Comparison of ENCODE assay signal across 17 cellular contexts in genomic region chr12:120726961-120727360, GRCh38. TPM values are rescaled to one million over a fixed set of nuclear protein-coding genes. Genes with fewer than 3 reads are reported as not detected.
DNase-seq lines count a peak whose midpoint lies in the region; ATAC-seq, FAIRE-seq and TF ChIP-seq lines count a peak whose summit lies in the region.
"Had no signal": no experiment of that assay in that cellular context is flagged by ENCODE, and none has a peak within 500 bp of the region (broad histone marks: within the 10 kb centered on the region; RNA-seq: fewer than 3 reads in every experiment).

No MANE protein-coding gene starts in this region.

- no peak for DNase-seq in activated CD8-positive, alpha-beta memory T cell treated with anti-CD3 and anti-CD28 coated beads, Interleukin-2, amount 10 ng/mL, durations not matched to agents 7 days and 5 days
- no peak for DNase-seq in activated CD8-positive, alpha-beta memory T cell treated with anti-CD3 and anti-CD28 coated beads for 24 hours
- no peak for DNase-seq in activated CD8-positive, alpha-beta T cell treated with anti-CD3 and anti-CD28 coated beads, Interleukin-2, amount 10 ng/mL, durations not matched to agents 7 days and 5 days
- DNase-seq in HepG2 (ENCODE audit: low spot score) (no peak), sigmoid colon (peak; percentile 52), RKO (ENCODE audit: low spot score) (no peak)
- no peak for DNase-seq in stimulated activated CD4-positive, alpha-beta T cell treated with anti-CD3 and anti-CD28 coated beads, Interleukin-4, amount 100 ng/mL, for 4 hours
- DNase-seq: activated CD8-positive, alpha-beta memory T cell treated with anti-CD3 and anti-CD28 coated beads, Interleukin-2, amount 50 U/mL, for 4 hours; activated naive CD8-positive, alpha-beta T cell treated with anti-CD3 and anti-CD28 coated beads, Interleukin-2, amount 10 ng/mL, durations not matched to agents 7 days and 5 days; MG63; NCI-H1694 treated with DMSO at 0.1 percent for 48 hours; stomach; uterus had no signal

- H3K4me3 Mint-ChIP-seq in activated CD8-positive, alpha-beta memory T cell treated with anti-CD3 and anti-CD28 coated beads, Interleukin-2, amount 10 ng/mL, durations not matched to agents 7 days and 5 days = peak overlapping the region; percentile 80
- peak overlapping the region; percentile 92 for H3K4me3 Mint-ChIP-seq in activated CD8-positive, alpha-beta T cell treated with anti-CD3 and anti-CD28 coated beads, Interleukin-2, amount 10 ng/mL, durations not matched to agents 7 days and 5 days

- H4K20me1 ChIP-seq in HepG2 (ENCODE audit: insufficient read depth, low read length) = no peaks in the 10 kb centered on the region

- TF ChIP-seq RAD21 in HepG2 (CRISPR knock-in tag; IDR thresholded peaks at IDR 0.05) = no peak

- 100% methylated on average over 1 of the region's 9 CpGs for WGBS in HepG2 (ENCODE audit: low lambda C conversion rate)
- WGBS in sigmoid colon, 2 donors = 20 to 95% methylated on average over 9 of the region's 9 CpGs

- no peak for TF ChIP-seq POLR2A in HepG2 (IDR thresholded peaks at IDR 0.05; ENCODE audit: insufficient read depth in 1 of 2, low read depth in 2 of 2, low read length in 2 of 2)
- TF ChIP-seq POLR2A in sigmoid colon (IDR thresholded peaks at IDR 0.05) = no peak

- no peak overlapping the region for H3K27ac Mint-ChIP-seq in activated CD8-positive, alpha-beta memory T cell treated with anti-CD3 and anti-CD28 coated beads, Interleukin-2, amount 10 ng/mL, durations not matched to agents 7 days and 5 days
- H3K27ac Mint-ChIP-seq in activated CD8-positive, alpha-beta T cell treated with anti-CD3 and anti-CD28 coated beads, Interleukin-2, amount 10 ng/mL, durations not matched to agents 7 days and 5 days = no peak overlapping the region
- H3K27ac Mint-ChIP-seq: neural progenitor cell had no signal

- peak overlapping the region; percentile 27 for H3K27ac ChIP-seq in HepG2 (ENCODE audit: extremely low read length, insufficient read depth, low read length)
- H3K27ac ChIP-seq in sigmoid colon = peak overlapping the region in 2 of 4 donors; percentile 81 to 84
- H3K27ac ChIP-seq: neural progenitor cell had no signal

- POLR2A ChIA-PET in activated CD8-positive, alpha-beta T cell treated with anti-CD3 and anti-CD28 coated beads, Interleukin-2, amount 10 ng/mL, durations not matched to agents 7 days and 5 days (lab: Charles Lee) = no interaction called here
- POLR2A ChIA-PET in HepG2 (lab: Yijun Ruan, JAX) = no interaction called here

- TF ChIP-seq CTCF in HepG2 (CRISPR knock-in tag; IDR thresholded peaks at IDR 0.05) (no peak), sigmoid colon (IDR thresholded peaks at IDR 0.05) (no peak)

- H3K27me3 Mint-ChIP-seq in activated CD8-positive, alpha-beta memory T cell treated with anti-CD3 and anti-CD28 coated beads, Interleukin-2, amount 10 ng/mL, durations not matched to agents 7 days and 5 days = no peaks in the 10 kb centered on the region
- H3K27me3 Mint-ChIP-seq in activated CD8-positive, alpha-beta T cell treated with anti-CD3 and anti-CD28 coated beads, Interleukin-2, amount 10 ng/mL, durations not matched to agents 7 days and 5 days (ENCODE audit: low read depth) = no peaks in the 10 kb centered on the region
- H3K27me3 Mint-ChIP-seq: activated naive CD8-positive, alpha-beta T cell treated with anti-CD3 and anti-CD28 coated beads, Interleukin-2, amount 10 ng/mL, durations not matched to agents 7 days and 5 days had no signal

- TF ChIP-seq EP300 in HepG2 (IDR thresholded peaks at IDR 0.05; ENCODE audit: low read depth in 2 of 2, low read length in 2 of 2) (no peak), HepG2 (CRISPR knock-in tag; IDR thresholded peaks at IDR 0.05; ENCODE audit: borderline replicate concordance) (no peak), sigmoid colon (IDR thresholded peaks at IDR 0.05) (no peak)

- peaks cover 18% of the 10 kb centered on the region for H3K4me1 Mint-ChIP-seq in activated CD8-positive, alpha-beta memory T cell treated with anti-CD3 and anti-CD28 coated beads, Interleukin-2, amount 10 ng/mL, durations not matched to agents 7 days and 5 days
- peaks cover 18% of the 10 kb centered on the region for H3K4me1 Mint-ChIP-seq in activated CD8-positive, alpha-beta T cell treated with anti-CD3 and anti-CD28 coated beads, Interleukin-2, amount 10 ng/mL, durations not matched to agents 7 days and 5 days (ENCODE audit: low read depth)

- H3K9me3 ChIP-seq in HepG2 (ENCODE audit: low read length) (no peaks in the 10 kb centered on the region), sigmoid colon (no peaks in the 10 kb centered on the region)
- H3K9me3 ChIP-seq: A549, MG63, stomach, uterus had no signal

- H3K79me2 ChIP-seq in HepG2 (ENCODE audit: insufficient read depth, low read length) = peaks cover 8% of the 10 kb centered on the region

- H3K4me2 ChIP-seq in HepG2 (ENCODE audit: low read depth, low read length) = peak overlapping the region; percentile 92

- CTCF ChIA-PET in activated CD8-positive, alpha-beta memory T cell treated with anti-CD3 and anti-CD28 coated beads, Interleukin-2, amount 10 ng/mL, durations not matched to agents 7 days and 5 days (lab: Charles Lee) = no interaction called here
- CTCF ChIA-PET in activated CD8-positive, alpha-beta T cell treated with anti-CD3 and anti-CD28 coated beads, Interleukin-2, amount 10 ng/mL, durations not matched to agents 7 days and 5 days (lab: Charles Lee) = no interaction called here
- CTCF ChIA-PET in HepG2 (lab: Yijun Ruan, JAX; ENCODE audit: low intra/inter-chr PET ratio, low total read pairs) = no interaction called here

- no peak overlapping the region for H3K9ac ChIP-seq in HepG2 (ENCODE audit: insufficient read depth, low read depth, low read length)
- H3K9ac ChIP-seq: neural progenitor cell had no signal

- peaks cover 26% of the 10 kb centered on the region for H3K36me3 Mint-ChIP-seq in activated CD8-positive, alpha-beta memory T cell treated with anti-CD3 and anti-CD28 coated beads, Interleukin-2, amount 10 ng/mL, durations not matched to agents 7 days and 5 days
- H3K36me3 Mint-ChIP-seq in activated CD8-positive, alpha-beta T cell treated with anti-CD3 and anti-CD28 coated beads, Interleukin-2, amount 10 ng/mL, durations not matched to agents 7 days and 5 days (ENCODE audit: low read depth) = peaks cover 38% of the 10 kb centered on the region

- H3K4me3 ChIP-seq in HepG2 (replicated peaks in 1 of 3; ENCODE audit: insufficient read depth in 1 of 3, low read depth in 2 of 3, low read length in 3 of 3) (peak overlapping the region in 1 of 3 experiments; percentile 80; a peak in 2 of 6 replicates), sigmoid colon (no peak overlapping the region)

- peaks cover 29% of the 10 kb centered on the region for H3K4me1 ChIP-seq in HepG2 (ENCODE audit: insufficient read depth, low read length)
- peaks cover 0 to 20% (median 16%) of the 10 kb centered on the region in 4 donors for H3K4me1 ChIP-seq in sigmoid colon
- H3K4me1 ChIP-seq: uterus had no signal

- ATAC-seq in activated CD8-positive, alpha-beta memory T cell treated with anti-CD3 and anti-CD28 coated beads, Interleukin-2, amount 10 ng/mL, durations not matched to agents 7 days and 5 days = no peak
- ATAC-seq in activated CD8-positive, alpha-beta T cell treated with anti-CD3 and anti-CD28 coated beads, Interleukin-2, amount 10 ng/mL, durations not matched to agents 7 days and 5 days = no peak
- ATAC-seq in HepG2 (no peak), HG02678 (IDR thresholded peaks at IDR 0.05; ENCODE audit: unreplicated experiment) (no peak)

- H3K27me3 ChIP-seq in HepG2 (ENCODE audit: control insufficient read depth in 1 of 2, insufficient read depth in 2 of 2, low read length in 2 of 2) = no peaks in the 10 kb centered on the region
- no peaks in the 10 kb centered on the region for H3K27me3 ChIP-seq in sigmoid colon
- H3K27me3 ChIP-seq: MG63, stomach, uterus had no signal

- H3K36me3 ChIP-seq in HepG2 (replicated peaks in 1 of 2; ENCODE audit: control insufficient read depth in 1 of 2, insufficient read depth in 2 of 2, low read length in 2 of 2) (peaks cover 5 to 22% of the 10 kb centered on the region in 2 experiments), sigmoid colon (peaks cover 0 to 59% (median 17%) of the 10 kb centered on the region in 4 donors)
- H3K36me3 ChIP-seq: neural progenitor cell, uterus had no signal

- no peak for FAIRE-seq in HepG2 (lab: Jason Lieb, UNC)
- FAIRE-seq: A549, bronchial epithelial cell had no signal

- no peak overlapping the region for H2AFZ ChIP-seq in HepG2 (ENCODE audit: low read length)
- H2AFZ ChIP-seq: neural progenitor cell had no signal

- in situ Hi-C loops in HepG2 (cut with HindIII; ENCODE audit: extremely low pct_ligation_motif_present, low pct_unique_long_range_greater_than_20kb) = no loop called here

- no TSS peak for BruUV-seq in HepG2 (replicated peaks; lab: Mats Ljungman, UMichigan)

- intact Hi-C loops in HepG2 (cut with micrococcal nuclease; ENCODE audit: unreplicated experiment) (no loop called here), sigmoid colon (cut with DNase I) (loop anchor here (2.0 to 10.0 kb wide), 3 partner anchors 40 to 408 kb away; partner anchors contain the start of genes MLEC and P2RX7)

- no peaks in the 10 kb centered on the region for H3K9me3 Mint-ChIP-seq in activated CD8-positive, alpha-beta memory T cell treated with anti-CD3 and anti-CD28 coated beads, Interleukin-2, amount 10 ng/mL, durations not matched to agents 7 days and 5 days (ENCODE audit: low read depth)
- H3K9me3 Mint-ChIP-seq in activated CD8-positive, alpha-beta T cell treated with anti-CD3 and anti-CD28 coated beads, Interleukin-2, amount 10 ng/mL, durations not matched to agents 7 days and 5 days (ENCODE audit: insufficient read depth) = no peaks in the 10 kb centered on the region
- H3K9me3 Mint-ChIP-seq: activated naive CD8-positive, alpha-beta T cell treated with anti-CD3 and anti-CD28 coated beads, Interleukin-2, amount 10 ng/mL, durations not matched to agents 7 days and 5 days; neural progenitor cell had no signal

RNA-seq across cellular contexts. Expression of gene ACADS, which starts 1.3 kb away (rescaled TPM):
- 10 to 100 TPM; 14.6 to 17.6 TPM for total RNA-seq in activated CD8-positive, alpha-beta memory T cell treated with anti-CD3 and anti-CD28 coated beads, Interleukin-2, amount 10 ng/mL, durations not matched to agents 7 days and 5 days
- 10 to 100 TPM; 18.6 to 19.1 TPM for total RNA-seq in activated CD8-positive, alpha-beta T cell treated with anti-CD3 and anti-CD28 coated beads, Interleukin-2, amount 10 ng/mL, durations not matched to agents 7 days and 5 days
- total RNA-seq in HepG2 (2016; rRNA removed; fragmentation: Illumina TruSeq; extraction: Trizol) (22.4 and 27.7 TPM in 2 replicates), sigmoid colon (10 to 100 TPM; 36.8 to 40.3 (median 39.1) TPM)
- total RNA-seq in HepG2 (2016; cell fraction: cytosol; rRNA removed; fragmentation: Illumina TruSeq; extraction: Trizol; ENCODE audit: low read depth) = 6.0 and 6.3 TPM in 2 replicates
- 23.1 and 29.1 TPM in 2 replicates for total RNA-seq in HepG2 (2016; cell fraction: insoluble cytoplasmic fraction; rRNA removed; fragmentation: Illumina TruSeq; extraction: Trizol)
- 9.4 and 9.6 TPM in 2 replicates for total RNA-seq in HepG2 (2016; cell fraction: membrane; rRNA removed; fragmentation: Illumina TruSeq; extraction: Trizol)
- total RNA-seq in HepG2 (2016; cell fraction: nucleus; rRNA removed; fragmentation: Illumina TruSeq; extraction: Trizol) = 15.4 and 17.9 TPM in 2 replicates
- polyA plus RNA-seq in HepG2 (2011; rRNA removed) (17.4 and 25.4 TPM in 2 replicates), sigmoid colon (100 to 1,000 TPM; 111 to 325 (median 192) TPM)
- 18.0 and 24.2 TPM in 2 replicates for polyA plus RNA-seq in HepG2 (2011; cell fraction: cytosol; rRNA removed)
- polyA plus RNA-seq in HepG2 (2011; cell fraction: nucleus; rRNA removed) = 56.5 and 57.9 TPM in 2 replicates
- 16.1 and 18.5 TPM in 2 replicates for polyA plus RNA-seq in HepG2 (2012)
- polyA plus RNA-seq in HepG2 (2016; cell fraction: cytosol; fragmentation: Illumina TruSeq; extraction: Trizol; ENCODE audit: low read depth) = 4.5 and 4.6 TPM in 2 replicates
- polyA plus RNA-seq in HepG2 (2016; cell fraction: insoluble cytoplasmic fraction; fragmentation: Illumina TruSeq; extraction: Trizol; ENCODE audit: low read depth) = 17.0 and 22.0 TPM in 2 replicates
- 5.6 and 5.7 TPM in 2 replicates for polyA plus RNA-seq in HepG2 (2016; cell fraction: membrane; fragmentation: Illumina TruSeq; extraction: Trizol; ENCODE audit: low read depth)
- 30.9 and 31.9 TPM in 2 replicates for polyA plus RNA-seq in HepG2 (2016; cell fraction: nucleus; fragmentation: Illumina TruSeq; extraction: Trizol; ENCODE audit: insufficient read depth, low read depth)
- 6.9 and 23.2 TPM in 2 replicates for polyA minus RNA-seq in HepG2 (2011; rRNA and poly(A)+ RNA removed; ENCODE audit: low replicate concordance)
- 15.2 and 16.1 TPM in 2 replicates for polyA minus RNA-seq in HepG2 (2011; cell fraction: cytosol; rRNA and poly(A)+ RNA removed)
- 9.3 and 10.6 TPM in 2 replicates for polyA minus RNA-seq in HepG2 (2011; cell fraction: nucleus; rRNA and poly(A)+ RNA removed)

RNA-seq across cellular contexts. Expression of gene UNC119B, which starts 16.7 kb away (rescaled TPM):
- total RNA-seq in activated CD8-positive, alpha-beta memory T cell treated with anti-CD3 and anti-CD28 coated beads, Interleukin-2, amount 10 ng/mL, durations not matched to agents 7 days and 5 days = 10 to 100 TPM; 15.9 to 22.9 TPM
- total RNA-seq in activated CD8-positive, alpha-beta T cell treated with anti-CD3 and anti-CD28 coated beads, Interleukin-2, amount 10 ng/mL, durations not matched to agents 7 days and 5 days = 10 to 100 TPM; 18.5 to 18.9 TPM
- total RNA-seq in HepG2 (2016; rRNA removed; fragmentation: Illumina TruSeq; extraction: Trizol) (19.6 and 30.7 TPM in 2 replicates), sigmoid colon (10 to 100 TPM; 11.1 to 18.3 (median 18.1) TPM)
- 4.9 and 5.2 TPM in 2 replicates for total RNA-seq in HepG2 (2016; cell fraction: cytosol; rRNA removed; fragmentation: Illumina TruSeq; extraction: Trizol; ENCODE audit: low read depth)
- 20.3 and 28.2 TPM in 2 replicates for total RNA-seq in HepG2 (2016; cell fraction: insoluble cytoplasmic fraction; rRNA removed; fragmentation: Illumina TruSeq; extraction: Trizol)
- 13.5 and 13.6 TPM in 2 replicates for total RNA-seq in HepG2 (2016; cell fraction: membrane; rRNA removed; fragmentation: Illumina TruSeq; extraction: Trizol)
- total RNA-seq in HepG2 (2016; cell fraction: nucleus; rRNA removed; fragmentation: Illumina TruSeq; extraction: Trizol) = 15.8 and 19.8 TPM in 2 replicates
- polyA plus RNA-seq in HepG2 (2011; rRNA removed) (18.6 and 19.7 TPM in 2 replicates), sigmoid colon (10 to 100 TPM in 1 of 3 donors, 1 to 10 TPM in 2; 8.4 to 19.3 (median 9.9) TPM)
- polyA plus RNA-seq in HepG2 (2011; cell fraction: cytosol; rRNA removed) = 14.9 and 17.8 TPM in 2 replicates
- polyA plus RNA-seq in HepG2 (2011; cell fraction: nucleus; rRNA removed) = 19.3 and 19.7 TPM in 2 replicates
- polyA plus RNA-seq in HepG2 (2012) = 16.7 and 17.6 TPM in 2 replicates
- polyA plus RNA-seq in HepG2 (2016; cell fraction: cytosol; fragmentation: Illumina TruSeq; extraction: Trizol; ENCODE audit: low read depth) = 3.8 and 4.1 TPM in 2 replicates
- polyA plus RNA-seq in HepG2 (2016; cell fraction: insoluble cytoplasmic fraction; fragmentation: Illumina TruSeq; extraction: Trizol; ENCODE audit: low read depth) = 27.6 and 27.9 TPM in 2 replicates
- 9.0 TPM in 2 replicates for polyA plus RNA-seq in HepG2 (2016; cell fraction: membrane; fragmentation: Illumina TruSeq; extraction: Trizol; ENCODE audit: low read depth)
- polyA plus RNA-seq in HepG2 (2016; cell fraction: nucleus; fragmentation: Illumina TruSeq; extraction: Trizol; ENCODE audit: insufficient read depth, low read depth) = 25.6 and 26.1 TPM in 2 replicates
- polyA minus RNA-seq in HepG2 (2011; rRNA and poly(A)+ RNA removed; ENCODE audit: low replicate concordance) = 27.6 and 29.3 TPM in 2 replicates
- polyA minus RNA-seq in HepG2 (2011; cell fraction: cytosol; rRNA and poly(A)+ RNA removed) = 14.1 and 15.8 TPM in 2 replicates
- polyA minus RNA-seq in HepG2 (2011; cell fraction: nucleus; rRNA and poly(A)+ RNA removed) = 11.6 and 11.8 TPM in 2 replicates

RNA-seq across cellular contexts. Expression of gene MLEC, which starts 40.0 kb away (rescaled TPM):
- 10 to 100 TPM; 74.5 to 96.2 TPM for total RNA-seq in activated CD8-positive, alpha-beta memory T cell treated with anti-CD3 and anti-CD28 coated beads, Interleukin-2, amount 10 ng/mL, durations not matched to agents 7 days and 5 days
- 100 to 1,000 TPM in 1 of 2 experiments, 10 to 100 TPM in 1; 95.0 to 102 TPM for total RNA-seq in activated CD8-positive, alpha-beta T cell treated with anti-CD3 and anti-CD28 coated beads, Interleukin-2, amount 10 ng/mL, durations not matched to agents 7 days and 5 days
- total RNA-seq in HepG2 (2016; rRNA removed; fragmentation: Illumina TruSeq; extraction: Trizol) = 95.5 and 156 TPM in 2 replicates
- 31.1 and 43.3 TPM in 2 replicates for total RNA-seq in HepG2 (2016; cell fraction: cytosol; rRNA removed; fragmentation: Illumina TruSeq; extraction: Trizol; ENCODE audit: low read depth)
- 92.5 and 153 TPM in 2 replicates for total RNA-seq in HepG2 (2016; cell fraction: insoluble cytoplasmic fraction; rRNA removed; fragmentation: Illumina TruSeq; extraction: Trizol)
- total RNA-seq in HepG2 (2016; cell fraction: membrane; rRNA removed; fragmentation: Illumina TruSeq; extraction: Trizol) = 74.8 and 84.9 TPM in 2 replicates
- 133 and 164 TPM in 2 replicates for total RNA-seq in HepG2 (2016; cell fraction: nucleus; rRNA removed; fragmentation: Illumina TruSeq; extraction: Trizol)
- 35.3 and 49.8 TPM in 2 replicates for polyA plus RNA-seq in HepG2 (2011; rRNA removed)
- polyA plus RNA-seq in HepG2 (2011; cell fraction: cytosol; rRNA removed) = 26.8 and 37.8 TPM in 2 replicates
- 18.9 and 25.8 TPM in 2 replicates for polyA plus RNA-seq in HepG2 (2011; cell fraction: nucleus; rRNA removed)
- 53.8 and 55.5 TPM in 2 replicates for polyA plus RNA-seq in HepG2 (2012)
- 50.6 and 60.4 TPM in 2 replicates for polyA plus RNA-seq in HepG2 (2016; cell fraction: cytosol; fragmentation: Illumina TruSeq; extraction: Trizol; ENCODE audit: low read depth)
- polyA plus RNA-seq in HepG2 (2016; cell fraction: insoluble cytoplasmic fraction; fragmentation: Illumina TruSeq; extraction: Trizol; ENCODE audit: low read depth) = 79.3 and 82.1 TPM in 2 replicates
- polyA plus RNA-seq in HepG2 (2016; cell fraction: membrane; fragmentation: Illumina TruSeq; extraction: Trizol; ENCODE audit: low read depth) = 61.3 and 75.0 TPM in 2 replicates
- 177 and 196 TPM in 2 replicates for polyA plus RNA-seq in HepG2 (2016; cell fraction: nucleus; fragmentation: Illumina TruSeq; extraction: Trizol; ENCODE audit: insufficient read depth, low read depth)
- 39.9 and 58.9 TPM in 2 replicates for polyA minus RNA-seq in HepG2 (2011; rRNA and poly(A)+ RNA removed; ENCODE audit: low replicate concordance)
- 37.0 and 60.4 TPM in 2 replicates for polyA minus RNA-seq in HepG2 (2011; cell fraction: cytosol; rRNA and poly(A)+ RNA removed)
- polyA minus RNA-seq in HepG2 (2011; cell fraction: nucleus; rRNA and poly(A)+ RNA removed) = 19.3 and 30.8 TPM in 2 replicates
- total RNA-seq in sigmoid colon = 10 to 100 TPM; 30.3 to 40.3 (median 33.6) TPM
- polyA plus RNA-seq in sigmoid colon = 100 to 1,000 TPM in 1 of 3 donors, 10 to 100 TPM in 2; 22.2 to 164 (median 31.0) TPM
